In genomic region chr19:28283592-28283991, GRCh38 we compare ENCODE assay signal across 7 cellular contexts.
"Had no signal": no experiment of that assay in that cellular context is flagged by ENCODE, and none has a peak within 500 bp of the region (broad histone marks: within the 10 kb centered on the region; RNA-seq: fewer than 3 reads in every experiment).

No MANE protein-coding gene starts in this region.

- FAIRE-seq: G401.6, GM12878, GM12892, GM18507, GM19239 had no signal

- H3K4me3 ChIP-seq: GM12878 had no signal

- DNase-seq: GDM1, GF-D8 had no signal
